16 cellular contexts compared by ENCODE assay signal in genomic region chr7:94061316-94061715, GRCh38. TPM values are rescaled to one million over a fixed set of nuclear protein-coding genes. Genes with fewer than 3 reads are reported as not detected.
DNase-seq lines count a peak whose midpoint lies in the region; ATAC-seq and TF ChIP-seq lines count a peak whose summit lies in the region.
"Had no signal": no experiment of that assay in that cellular context is flagged by ENCODE, and none has a peak within 500 bp of the region (broad histone marks: within the 10 kb centered on the region; RNA-seq: fewer than 3 reads in every experiment).

No MANE protein-coding gene starts in this region.

- H2AFZ ChIP-seq in fibroblast of lung (ENCODE audit: low read length), result no peak overlapping the region
- no peak overlapping the region for H2AFZ ChIP-seq in osteoblast (ENCODE audit: low read length)

- H3K4me1 ChIP-seq in fibroblast of lung (ENCODE audit: control insufficient read depth, extremely low read depth, insufficient read depth, low read length), result peaks cover 6% of the 10 kb centered on the region
- peaks cover 59% of the 10 kb centered on the region for H3K4me1 ChIP-seq in osteoblast (ENCODE audit: insufficient read depth, low read length)

- DNase-seq in MV-4-11 (lab: John Stamatoyannopoulos, UW) (peak; percentile 27), fibroblast of lung (ENCODE audit: low read depth in 2 of 2) (no peak), osteoblast (ENCODE audit: insufficient read length, low spot score, missing footprints) (no peak), SKM-1 treated with dmso at 0.1 percent for 144 hours (lab: John Stamatoyannopoulos, UW; ENCODE audit: unreplicated experiment) (no peak)
- no peak for DNase-seq in stimulated activated CD4-positive, alpha-beta T cell treated with anti-CD3 and anti-CD28 coated beads, Interleukin-4, amount 100 ng/mL, for 4 hours
- DNase-seq: Calu3; CD4-positive, alpha-beta T cell; DMS53; NCI-H1694 treated with DMSO at 0.1 percent for 48 hours; NCI-H2107; NCI-H446; NCI-H748 treated with DMSO at 0.1 percent for 48 hours; SK-N-SH had no signal

- H3K4me2 ChIP-seq in fibroblast of lung (ENCODE audit: extremely low read depth, insufficient read depth, low read length), result no peak overlapping the region
- peak overlapping the region; percentile 37 for H3K4me2 ChIP-seq in osteoblast (ENCODE audit: insufficient read depth, low read length)
- H3K4me2 ChIP-seq: SK-N-SH had no signal

- H3K36me3 ChIP-seq in fibroblast of lung (ENCODE audit: control insufficient read depth, insufficient read depth, low read length), result no peaks in the 10 kb centered on the region
- no peaks in the 10 kb centered on the region for H3K36me3 ChIP-seq in osteoblast (ENCODE audit: insufficient read depth, low read length)

- ATAC-seq in GM18867 (IDR thresholded peaks at IDR 0.05; ENCODE audit: unreplicated experiment) (peak; percentile 23), GM21390 (IDR thresholded peaks at IDR 0.05; ENCODE audit: unreplicated experiment) (no peak)

- H3K27me3 ChIP-seq in fibroblast of lung (ENCODE audit: control insufficient read depth, insufficient read depth, low read length) (no peaks in the 10 kb centered on the region), osteoblast (ENCODE audit: insufficient read depth, low read length) (no peaks in the 10 kb centered on the region)

- H3K79me2 ChIP-seq in fibroblast of lung (ENCODE audit: control insufficient read depth, insufficient read depth, low read length) (no peaks in the 10 kb centered on the region), osteoblast (ENCODE audit: insufficient read depth, low read length) (no peaks in the 10 kb centered on the region)

- no peaks in the 10 kb centered on the region for H3K9me3 ChIP-seq in fibroblast of lung (ENCODE audit: control insufficient read depth, insufficient read depth, low read depth, low read length)
- no peaks in the 10 kb centered on the region for H3K9me3 ChIP-seq in osteoblast (ENCODE audit: low read depth, low read length)
- H3K9me3 ChIP-seq: SK-N-SH had no signal

- no peak overlapping the region for H3K9ac ChIP-seq in fibroblast of lung (ENCODE audit: insufficient read depth, low read length)
- H3K9ac ChIP-seq: SK-N-SH had no signal

- no peaks in the 10 kb centered on the region for H4K20me1 ChIP-seq in fibroblast of lung (ENCODE audit: control insufficient read depth, extremely low read depth, insufficient read depth, low read length)
- no peaks in the 10 kb centered on the region for H4K20me1 ChIP-seq in osteoblast (ENCODE audit: insufficient read depth, low read length)

- H3K4me3 ChIP-seq in fibroblast of lung (replicated peaks in 1 of 4; ENCODE audit: control extremely low read depth in 1 of 4, insufficient read depth in 1 of 4, low read depth in 3 of 4, low read length in 4 of 4) (no peak overlapping the region), osteoblast (ENCODE audit: insufficient read depth, low read length) (no peak overlapping the region)

- TF ChIP-seq CTCF in fibroblast of lung (conservative IDR thresholded peaks at IDR 0.05 in 1 of 2, IDR thresholded peaks at IDR 0.05 in 1 of 2; ENCODE audit: low read depth in 1 of 2, low read length in 2 of 2) (no peak), osteoblast (IDR thresholded peaks at IDR 0.05; ENCODE audit: extremely low read depth, low read depth, low read length) (no peak)

- peak overlapping the region; percentile 34 for H3K27ac ChIP-seq in fibroblast of lung (ENCODE audit: insufficient read depth, low read length)
- H3K27ac ChIP-seq in osteoblast (ENCODE audit: low read depth, low read length), result peak overlapping the region; percentile 94
- H3K27ac ChIP-seq: HL-60 had no signal

RNA-seq across cellular contexts. Expression of gene BET1, which starts 57.2 kb away (rescaled TPM):
- total RNA-seq in fibroblast of lung (28.0 and 40.3 TPM in 2 replicates), osteoblast (20.6 and 22.4 TPM in 2 replicates)
- 33.7 and 52.5 TPM in 2 replicates for polyA plus RNA-seq in fibroblast of lung
- 20.9 and 33.7 TPM in 2 replicates for polyA plus RNA-seq in fibroblast of lung (2012)
- 1.6 and 8.0 TPM in 2 replicates for polyA minus RNA-seq in fibroblast of lung (ENCODE audit: low replicate concordance)
